Comparison of ENCODE assay signal across 15 cellular contexts in the genomic region with DNA sequence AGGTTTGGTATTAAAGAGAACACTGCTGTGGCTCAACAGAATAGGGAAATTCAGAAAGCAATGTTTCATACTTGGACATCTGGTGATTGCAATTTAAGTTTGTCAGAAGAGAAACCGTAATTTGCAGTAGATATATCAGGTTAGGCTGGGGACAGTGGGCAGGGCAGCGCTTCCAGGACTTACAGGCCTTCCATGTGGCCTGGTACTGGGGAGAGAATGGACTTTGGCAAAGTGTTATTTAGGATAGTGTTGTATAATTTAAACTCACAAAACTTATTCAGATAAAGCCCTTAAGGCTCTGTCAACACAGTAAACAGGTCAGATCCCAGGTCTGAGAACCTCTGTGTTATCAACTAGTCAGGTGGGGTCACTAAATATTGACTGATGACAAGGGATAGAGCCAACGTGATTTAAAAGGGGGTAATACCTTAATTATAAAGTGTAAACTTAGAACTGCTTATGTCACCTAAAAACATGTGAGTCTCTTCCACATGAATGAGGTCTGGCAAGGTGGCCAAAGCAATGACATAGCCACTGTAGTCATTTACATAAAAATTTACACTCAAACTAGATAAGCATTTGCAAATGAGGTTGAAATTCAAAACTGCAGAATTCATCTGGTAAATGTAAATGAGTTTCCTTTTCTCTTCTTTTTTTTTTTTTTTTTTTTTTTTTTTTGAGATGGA.
DNase-seq lines count a peak whose midpoint lies in the region; ATAC-seq, FAIRE-seq and TF ChIP-seq lines count a peak whose summit lies in the region.
"Had no signal": no experiment of that assay in that cellular context is flagged by ENCODE, and none has a peak within 500 bp of the region (broad histone marks: within the 10 kb centered on the region; RNA-seq: fewer than 3 reads in every experiment).

No MANE protein-coding gene starts in this region.

- CTCF ChIA-PET in activated CD4-positive, alpha-beta T cell treated with anti-CD3 and anti-CD28 coated beads, Interleukin-2, amount 10 ng/mL, durations not matched to agents 7 days and 5 days (lab: Charles Lee): no interaction called here

- no peaks in the 10 kb centered on the region for H3K9me3 ChIP-seq in right lobe of liver
- H3K9me3 ChIP-seq in ovary: no peaks in the 10 kb centered on the region
- H3K9me3 ChIP-seq: sigmoid colon had no signal

- TF ChIP-seq CTCF in HL-60 (IDR thresholded peaks at IDR 0.05; ENCODE audit: insufficient read depth, low read length): no peak
- no peak for TF ChIP-seq CTCF in right lobe of liver (IDR thresholded peaks at IDR 0.05)
- TF ChIP-seq CTCF in ovary (IDR thresholded peaks at IDR 0.05): no peak

- H3K4me1 ChIP-seq in right lobe of liver: peaks cover 0 to 27% (median 10%) of the 10 kb centered on the region in 4 donors
- H3K4me1 ChIP-seq in ovary (ENCODE audit: insufficient read depth): no peaks in the 10 kb centered on the region
- H3K4me1 ChIP-seq: sigmoid colon had no signal

- no peak overlapping the region for H3K4me3 ChIP-seq in HL-60 (replicated peaks; ENCODE audit: insufficient read depth, low read length)
- no peak overlapping the region for H3K4me3 ChIP-seq in right lobe of liver
- no peak overlapping the region for H3K4me3 ChIP-seq in ovary
- H3K4me3 ChIP-seq: cardiac muscle cell, sigmoid colon had no signal

- no peaks in the 10 kb centered on the region for H3K27me3 ChIP-seq in HL-60 (ENCODE audit: insufficient read depth, poor library complexity, severe bottlenecking)
- H3K27me3 ChIP-seq in right lobe of liver: no peaks in the 10 kb centered on the region
- no peaks in the 10 kb centered on the region for H3K27me3 ChIP-seq in ovary
- H3K27me3 ChIP-seq: cardiac muscle cell, sigmoid colon had no signal

- intact Hi-C loops in right lobe of liver (cut with DNase I): no loop called here
- intact Hi-C loops in ovary (cut with DNase I): no loop called here

- POLR2A ChIA-PET in activated CD4-positive, alpha-beta T cell treated with anti-CD3 and anti-CD28 coated beads, Interleukin-2, amount 10 ng/mL, durations not matched to agents 7 days and 5 days (lab: Charles Lee): no interaction called here

- H3K4me1 Mint-ChIP-seq in activated CD4-positive, alpha-beta T cell treated with anti-CD3 and anti-CD28 coated beads, Interleukin-2, amount 10 ng/mL, durations not matched to agents 7 days and 5 days: peaks cover 16% of the 10 kb centered on the region

- peaks cover 8% of the 10 kb centered on the region for H3K9me3 Mint-ChIP-seq in activated CD4-positive, alpha-beta T cell treated with anti-CD3 and anti-CD28 coated beads, Interleukin-2, amount 10 ng/mL, durations not matched to agents 7 days and 5 days

- H3K27ac Mint-ChIP-seq in activated CD4-positive, alpha-beta T cell treated with anti-CD3 and anti-CD28 coated beads, Interleukin-2, amount 10 ng/mL, durations not matched to agents 7 days and 5 days: no peak overlapping the region

- 24% methylated on average over 3 of the region's 3 CpGs for WGBS in right lobe of liver (ENCODE audit: insufficient coverage, low coverage, low lambda C conversion rate, missing lambda C conversion rate)
- 86 to 90% (median 86%) methylated on average over 3 of the region's 3 CpGs for WGBS in ovary, 3 donors

- FAIRE-seq in GM12892 (lab: Jason Lieb, UNC): peak; percentile 93

- H3K36me3 ChIP-seq in right lobe of liver (peaks cover 0 to 2% (median 0%) of the 10 kb centered on the region in 4 donors), ovary (no peaks in the 10 kb centered on the region)
- H3K36me3 ChIP-seq: cardiac muscle cell, sigmoid colon had no signal

- TF ChIP-seq POLR2A in GM12892 (IDR thresholded peaks at IDR 0.05; ENCODE audit: low read depth, low read length) (peak; percentile 40), right lobe of liver (IDR thresholded peaks at IDR 0.05) (no peak), ovary (IDR thresholded peaks at IDR 0.05) (no peak)

- DNase-seq in GM12892 (ENCODE audit: insufficient read length): no peak
- DNase-seq in HL-60 (ENCODE audit: low read depth in 1 of 2, low spot score in 1 of 2): no peak
- peak in 1 of 3 donors; percentile 34 for DNase-seq in right lobe of liver
- DNase-seq in ovary: no peak
- DNase-seq in activated CD4-positive, alpha-beta T cell treated with anti-CD3 and anti-CD28 coated beads, Interleukin-2, amount 10 ng/mL, durations not matched to agents 7 days and 5 days: no peak
- DNase-seq in NCI-H2029 (lab: John Stamatoyannopoulos, UW): no peak
- DNase-seq: activated CD4-positive, CD25-positive, alpha-beta regulatory T cell; NCI-H446 treated with DMSO at 0.1 percent for 48 hours; SHP77; sigmoid colon had no signal

- peaks cover 18% of the 10 kb centered on the region for H3K36me3 Mint-ChIP-seq in activated CD4-positive, alpha-beta T cell treated with anti-CD3 and anti-CD28 coated beads, Interleukin-2, amount 10 ng/mL, durations not matched to agents 7 days and 5 days (ENCODE audit: low read depth)

- ATAC-seq in GM21447 (IDR thresholded peaks at IDR 0.05; ENCODE audit: unreplicated experiment) (peak; percentile 28), right lobe of liver (peak; percentile 78 to 87 (median 84)), GM21737 (IDR thresholded peaks at IDR 0.05; ENCODE audit: unreplicated experiment) (no peak)

- TF ChIP-seq EP300 in ovary (IDR thresholded peaks at IDR 0.05): no peak

- peak overlapping the region; percentile 52 for H3K27ac ChIP-seq in HL-60 (replicated peaks)
- H3K27ac ChIP-seq in right lobe of liver: peak overlapping the region in 1 of 3 donors; percentile 60
- H3K27ac ChIP-seq in ovary: no peak overlapping the region
- H3K27ac ChIP-seq: C4-2B, cardiac muscle cell, epithelial cell of prostate, sigmoid colon had no signal

- H3K4me3 Mint-ChIP-seq in activated CD4-positive, alpha-beta T cell treated with anti-CD3 and anti-CD28 coated beads, Interleukin-2, amount 10 ng/mL, durations not matched to agents 7 days and 5 days: no peak overlapping the region

- no peaks in the 10 kb centered on the region for H3K27me3 Mint-ChIP-seq in activated CD4-positive, alpha-beta T cell treated with anti-CD3 and anti-CD28 coated beads, Interleukin-2, amount 10 ng/mL, durations not matched to agents 7 days and 5 days
